18 cellular contexts compared by ENCODE assay signal in the genomic region with DNA sequence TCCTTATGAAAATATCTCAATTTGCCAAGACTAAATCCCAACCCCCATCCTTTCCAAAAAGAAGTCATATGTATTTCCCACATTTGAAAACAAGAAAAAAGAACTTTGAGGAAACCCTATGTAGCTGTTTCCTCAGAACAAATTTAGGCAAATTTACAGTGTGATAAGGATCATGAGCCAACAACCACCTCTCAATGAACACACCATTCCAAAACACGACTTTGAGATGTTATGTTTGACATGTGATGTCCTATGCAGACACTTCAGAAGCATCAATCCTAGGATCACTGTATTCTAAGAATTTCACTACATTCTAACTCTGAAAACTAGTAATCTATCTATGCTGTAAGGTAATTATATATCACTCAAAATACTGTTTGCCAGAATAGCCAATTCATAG.
"Had no signal": no experiment of that assay in that cellular context is flagged by ENCODE, and none has a peak within 500 bp of the region (broad histone marks: within the 10 kb centered on the region; RNA-seq: fewer than 3 reads in every experiment).

No MANE protein-coding gene starts in this region.

- H3K9me3 ChIP-seq: lower lobe of right lung, ovary, sigmoid colon had no signal

- DNase-seq: activated B cell treated with CpG ODN at 0.5 μM for 24 hours; activated CD4-positive, alpha-beta T cell treated with anti-CD3 and anti-CD28 coated beads for 4 hours; activated CD8-positive, alpha-beta T cell treated with anti-CD3 and anti-CD28 coated beads for 36 hours; activated effector memory CD4-positive, alpha-beta T cell treated with Interleukin-2 at 50 U/mL for 16 hours; activated T-cell treated with anti-CD3 and anti-CD28 coated beads, Interleukin-2, amount 50 U/mL, for 24 hours; dorsolateral prefrontal cortex; erythroblast; foreskin melanocyte; head of caudate nucleus; lower lobe of right lung; ovary; sigmoid colon; SJCRH30; stimulated activated CD4-positive, alpha-beta T cell treated with anti-CD3 and anti-CD28 coated beads, Interleukin-4, amount 100 ng/mL, for 24 hours had no signal

- H3K27ac ChIP-seq: cardiac muscle cell, lower lobe of right lung, ovary, sigmoid colon, SJCRH30 had no signal

- H3K4me1 ChIP-seq: SJCRH30 had no signal

- H3K36me3 ChIP-seq: cardiac muscle cell, ovary had no signal

- H3K27me3 Mint-ChIP-seq: activated B cell treated with CpG ODN at 0.5 μM for 24 hours; activated CD8-positive, alpha-beta T cell treated with anti-CD3 and anti-CD28 coated beads for 36 hours; activated naive CD8-positive, alpha-beta T cell; activated T-cell treated with anti-CD3 and anti-CD28 coated beads, Interleukin-2, amount 50 U/mL, for 24 hours; stimulated activated memory B cell treated with anti-CD40 and anti-IgM and Interleukin-4, amounts not matched to agents 10 μg/mL and 1 μg/mL and 100 μg/mL, for 72 hours had no signal

- H3K4me1 Mint-ChIP-seq: neural crest cell had no signal

- H3K4me3 ChIP-seq: cardiac muscle cell, dorsolateral prefrontal cortex, lower lobe of right lung, ovary, sigmoid colon, SJCRH30 had no signal

- H3K4me3 Mint-ChIP-seq: activated B cell treated with CpG ODN at 0.5 μM for 24 hours; activated CD8-positive, alpha-beta T cell treated with anti-CD3 and anti-CD28 coated beads for 36 hours; activated naive CD8-positive, alpha-beta T cell; activated T-cell treated with anti-CD3 and anti-CD28 coated beads, Interleukin-2, amount 50 U/mL, for 24 hours; neural crest cell; stimulated activated memory B cell treated with anti-CD40 and anti-IgM and Interleukin-4, amounts not matched to agents 10 μg/mL and 1 μg/mL and 100 μg/mL, for 72 hours had no signal

- ATAC-seq: activated CD8-positive, alpha-beta T cell treated with anti-CD3 and anti-CD28 coated beads for 36 hours; lower lobe of right lung; stimulated activated memory B cell treated with anti-CD40 and anti-IgM and Interleukin-4, amounts not matched to agents 10 μg/mL and 1 μg/mL and 100 μg/mL, for 72 hours had no signal

- H3K27ac Mint-ChIP-seq: activated B cell treated with CpG ODN at 0.5 μM for 24 hours; activated CD8-positive, alpha-beta T cell treated with anti-CD3 and anti-CD28 coated beads for 36 hours; activated naive CD8-positive, alpha-beta T cell; activated T-cell treated with anti-CD3 and anti-CD28 coated beads, Interleukin-2, amount 50 U/mL, for 24 hours; stimulated activated memory B cell treated with anti-CD40 and anti-IgM and Interleukin-4, amounts not matched to agents 10 μg/mL and 1 μg/mL and 100 μg/mL, for 72 hours had no signal

- H3K9me3 Mint-ChIP-seq: activated B cell treated with CpG ODN at 0.5 μM for 24 hours had no signal

- H3K27me3 ChIP-seq: cardiac muscle cell, dorsolateral prefrontal cortex, ovary, sigmoid colon, SJCRH30 had no signal
